Comparison of ENCODE assay signal across 1 cellular context in the genomic region with DNA sequence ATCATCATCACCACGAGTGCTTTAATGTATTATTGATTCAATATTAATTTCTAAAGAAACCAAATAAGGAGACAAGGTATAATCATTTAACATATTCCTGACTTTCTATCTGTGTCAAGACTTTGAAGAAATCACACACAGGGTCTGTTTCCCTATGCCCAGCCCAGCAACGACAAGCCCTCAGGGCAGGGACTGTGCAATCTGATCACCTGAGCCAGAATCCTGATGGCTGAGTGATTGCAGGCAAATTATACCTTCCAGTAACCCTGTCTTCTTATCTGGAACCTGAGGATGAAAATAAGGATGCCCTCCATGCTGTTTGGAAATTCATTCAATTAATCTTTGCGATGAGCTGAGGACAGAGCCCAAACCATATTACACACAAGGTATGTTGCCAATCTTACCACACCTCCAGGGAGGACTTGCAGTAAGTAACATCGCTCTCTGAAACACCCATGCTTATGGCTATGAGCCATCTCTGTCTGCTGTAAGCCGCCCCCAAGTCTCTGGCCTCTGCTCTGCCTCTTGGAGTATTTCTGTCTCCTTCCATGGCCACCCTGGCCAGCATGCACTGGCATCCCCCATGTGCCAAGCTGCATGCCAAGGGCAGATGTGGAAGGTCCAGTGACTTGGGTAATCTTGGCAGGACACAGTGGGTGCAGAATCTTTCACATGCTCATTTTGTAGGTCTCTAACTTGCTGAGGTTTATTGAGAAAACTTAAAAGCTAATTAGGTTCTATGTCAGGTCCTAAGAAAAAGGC.
TF ChIP-seq lines count a peak whose summit lies in the region.

No MANE protein-coding gene starts in this region.

TF ChIP-seq in H1, 55 proteins besides CTCF, POLR2A, EP300 and RAD21:
- no peak for TF ChIP-seq CTBP2 (IDR thresholded peaks at IDR 0.05; ENCODE audit: borderline replicate concordance, insufficient read depth, insufficient read length, low read length)
- TF ChIP-seq EGR1 (IDR thresholded peaks at IDR 0.05; ENCODE audit: borderline replicate concordance, low read depth, low read length): no peak
- no peak for TF ChIP-seq SP1 (IDR thresholded peaks at IDR 0.05; ENCODE audit: low read depth, low read length)
- no peak for TF ChIP-seq TAF7 (optimal IDR thresholded peaks at IDR 0.05; ENCODE audit: borderline replicate concordance, low read depth, low read length)
- no peak for TF ChIP-seq RXRA (IDR thresholded peaks at IDR 0.05; ENCODE audit: insufficient read depth, low read depth, low read length)
- TF ChIP-seq RNF2 (IDR thresholded peaks at IDR 0.05; ENCODE audit: borderline replicate concordance, low read depth, low read length, missing control alignments, poor library complexity, severe bottlenecking): no peak
- no peak for TF ChIP-seq BCL11A (IDR thresholded peaks at IDR 0.05; ENCODE audit: low read depth in 2 of 2, low read length in 2 of 2)
- no peak for TF ChIP-seq TAF1 (IDR thresholded peaks at IDR 0.05; ENCODE audit: low read depth, low read length)
- TF ChIP-seq KDM5A (IDR thresholded peaks at IDR 0.05; ENCODE audit: low read length): no peak
- TF ChIP-seq, protein P1, sequence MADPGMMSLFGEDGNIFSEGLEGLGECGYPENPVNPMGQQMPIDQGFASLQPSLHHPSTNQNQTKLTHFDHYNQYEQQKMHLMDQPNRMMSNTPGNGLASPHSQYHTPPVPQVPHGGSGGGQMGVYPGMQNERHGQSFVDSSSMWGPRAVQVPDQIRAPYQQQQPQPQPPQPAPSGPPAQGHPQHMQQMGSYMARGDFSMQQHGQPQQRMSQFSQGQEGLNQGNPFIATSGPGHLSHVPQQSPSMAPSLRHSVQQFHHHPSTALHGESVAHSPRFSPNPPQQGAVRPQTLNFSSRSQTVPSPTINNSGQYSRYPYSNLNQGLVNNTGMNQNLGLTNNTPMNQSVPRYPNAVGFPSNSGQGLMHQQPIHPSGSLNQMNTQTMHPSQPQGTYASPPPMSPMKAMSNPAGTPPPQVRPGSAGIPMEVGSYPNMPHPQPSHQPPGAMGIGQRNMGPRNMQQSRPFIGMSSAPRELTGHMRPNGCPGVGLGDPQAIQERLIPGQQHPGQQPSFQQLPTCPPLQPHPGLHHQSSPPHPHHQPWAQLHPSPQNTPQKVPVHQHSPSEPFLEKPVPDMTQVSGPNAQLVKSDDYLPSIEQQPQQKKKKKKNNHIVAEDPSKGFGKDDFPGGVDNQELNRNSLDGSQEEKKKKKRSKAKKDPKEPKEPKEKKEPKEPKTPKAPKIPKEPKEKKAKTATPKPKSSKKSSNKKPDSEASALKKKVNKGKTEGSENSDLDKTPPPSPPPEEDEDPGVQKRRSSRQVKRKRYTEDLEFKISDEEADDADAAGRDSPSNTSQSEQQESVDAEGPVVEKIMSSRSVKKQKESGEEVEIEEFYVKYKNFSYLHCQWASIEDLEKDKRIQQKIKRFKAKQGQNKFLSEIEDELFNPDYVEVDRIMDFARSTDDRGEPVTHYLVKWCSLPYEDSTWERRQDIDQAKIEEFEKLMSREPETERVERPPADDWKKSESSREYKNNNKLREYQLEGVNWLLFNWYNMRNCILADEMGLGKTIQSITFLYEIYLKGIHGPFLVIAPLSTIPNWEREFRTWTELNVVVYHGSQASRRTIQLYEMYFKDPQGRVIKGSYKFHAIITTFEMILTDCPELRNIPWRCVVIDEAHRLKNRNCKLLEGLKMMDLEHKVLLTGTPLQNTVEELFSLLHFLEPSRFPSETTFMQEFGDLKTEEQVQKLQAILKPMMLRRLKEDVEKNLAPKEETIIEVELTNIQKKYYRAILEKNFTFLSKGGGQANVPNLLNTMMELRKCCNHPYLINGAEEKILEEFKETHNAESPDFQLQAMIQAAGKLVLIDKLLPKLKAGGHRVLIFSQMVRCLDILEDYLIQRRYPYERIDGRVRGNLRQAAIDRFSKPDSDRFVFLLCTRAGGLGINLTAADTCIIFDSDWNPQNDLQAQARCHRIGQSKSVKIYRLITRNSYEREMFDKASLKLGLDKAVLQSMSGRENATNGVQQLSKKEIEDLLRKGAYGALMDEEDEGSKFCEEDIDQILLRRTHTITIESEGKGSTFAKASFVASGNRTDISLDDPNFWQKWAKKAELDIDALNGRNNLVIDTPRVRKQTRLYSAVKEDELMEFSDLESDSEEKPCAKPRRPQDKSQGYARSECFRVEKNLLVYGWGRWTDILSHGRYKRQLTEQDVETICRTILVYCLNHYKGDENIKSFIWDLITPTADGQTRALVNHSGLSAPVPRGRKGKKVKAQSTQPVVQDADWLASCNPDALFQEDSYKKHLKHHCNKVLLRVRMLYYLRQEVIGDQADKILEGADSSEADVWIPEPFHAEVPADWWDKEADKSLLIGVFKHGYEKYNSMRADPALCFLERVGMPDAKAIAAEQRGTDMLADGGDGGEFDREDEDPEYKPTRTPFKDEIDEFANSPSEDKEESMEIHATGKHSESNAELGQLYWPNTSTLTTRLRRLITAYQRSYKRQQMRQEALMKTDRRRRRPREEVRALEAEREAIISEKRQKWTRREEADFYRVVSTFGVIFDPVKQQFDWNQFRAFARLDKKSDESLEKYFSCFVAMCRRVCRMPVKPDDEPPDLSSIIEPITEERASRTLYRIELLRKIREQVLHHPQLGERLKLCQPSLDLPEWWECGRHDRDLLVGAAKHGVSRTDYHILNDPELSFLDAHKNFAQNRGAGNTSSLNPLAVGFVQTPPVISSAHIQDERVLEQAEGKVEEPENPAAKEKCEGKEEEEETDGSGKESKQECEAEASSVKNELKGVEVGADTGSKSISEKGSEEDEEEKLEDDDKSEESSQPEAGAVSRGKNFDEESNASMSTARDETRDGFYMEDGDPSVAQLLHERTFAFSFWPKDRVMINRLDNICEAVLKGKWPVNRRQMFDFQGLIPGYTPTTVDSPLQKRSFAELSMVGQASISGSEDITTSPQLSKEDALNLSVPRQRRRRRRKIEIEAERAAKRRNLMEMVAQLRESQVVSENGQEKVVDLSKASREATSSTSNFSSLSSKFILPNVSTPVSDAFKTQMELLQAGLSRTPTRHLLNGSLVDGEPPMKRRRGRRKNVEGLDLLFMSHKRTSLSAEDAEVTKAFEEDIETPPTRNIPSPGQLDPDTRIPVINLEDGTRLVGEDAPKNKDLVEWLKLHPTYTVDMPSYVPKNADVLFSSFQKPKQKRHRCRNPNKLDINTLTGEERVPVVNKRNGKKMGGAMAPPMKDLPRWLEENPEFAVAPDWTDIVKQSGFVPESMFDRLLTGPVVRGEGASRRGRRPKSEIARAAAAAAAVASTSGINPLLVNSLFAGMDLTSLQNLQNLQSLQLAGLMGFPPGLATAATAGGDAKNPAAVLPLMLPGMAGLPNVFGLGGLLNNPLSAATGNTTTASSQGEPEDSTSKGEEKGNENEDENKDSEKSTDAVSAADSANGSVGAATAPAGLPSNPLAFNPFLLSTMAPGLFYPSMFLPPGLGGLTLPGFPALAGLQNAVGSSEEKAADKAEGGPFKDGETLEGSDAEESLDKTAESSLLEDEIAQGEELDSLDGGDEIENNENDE (IDR thresholded peaks at IDR 0.05; ENCODE audit: insufficient replicate concordance, low read length): no peak
- no peak for TF ChIP-seq CREB1 (IDR thresholded peaks at IDR 0.05)
